In the genomic region with DNA sequence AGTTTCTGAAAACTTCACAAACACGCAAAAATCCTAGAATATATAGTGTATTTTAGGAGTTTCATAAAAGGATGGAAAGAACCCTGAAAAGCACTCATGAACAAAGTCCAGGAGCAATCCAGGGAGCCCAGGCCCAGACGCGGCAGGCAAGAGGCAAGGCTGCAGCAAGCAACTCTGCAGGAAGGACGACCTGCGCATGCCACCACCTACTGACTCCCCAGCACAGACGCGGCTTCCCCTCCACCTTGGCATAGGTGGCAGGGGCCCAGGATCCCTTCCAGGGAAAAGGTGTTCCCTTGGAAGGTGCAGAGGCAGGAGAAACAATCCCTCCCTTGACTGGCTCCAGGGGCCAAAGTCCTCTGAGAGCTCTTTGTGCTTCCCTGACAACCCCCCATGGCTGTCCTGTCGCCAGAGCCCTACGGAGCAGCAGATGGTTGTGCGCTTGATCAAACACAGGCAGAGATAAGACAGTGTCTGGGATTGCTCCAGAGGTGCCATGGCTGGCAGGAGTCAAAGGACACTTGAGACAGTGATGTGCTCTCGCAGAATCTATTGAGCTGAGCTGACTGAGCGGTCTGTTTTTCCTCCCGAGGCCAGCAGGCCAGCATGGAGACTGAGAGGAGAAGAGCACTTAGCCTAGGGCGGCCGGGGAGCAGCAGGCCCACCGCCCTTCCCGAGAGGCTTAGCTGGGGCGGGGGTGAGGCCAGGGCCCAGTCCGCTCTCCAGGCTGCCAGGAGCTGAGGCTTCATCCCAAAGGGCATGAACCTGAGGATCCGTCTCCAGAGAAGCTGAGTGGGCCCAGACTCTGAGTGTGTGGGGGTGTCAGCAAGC, we compare ENCODE assay signal across 14 cellular contexts. TPM values are rescaled to one million over a fixed set of nuclear protein-coding genes. Genes with fewer than 3 reads are reported as not detected.
DNase-seq lines count a peak whose midpoint lies in the region; ATAC-seq lines count a peak whose summit lies in the region.
"Had no signal": no experiment of that assay in that cellular context is flagged by ENCODE, and none has a peak within 500 bp of the region (broad histone marks: within the 10 kb centered on the region; RNA-seq: fewer than 3 reads in every experiment).

No MANE protein-coding gene starts in this region.

- intact Hi-C loops in left ventricle myocardium superior (cut with micrococcal nuclease) = no loop called here

- peak; percentile 90 for ATAC-seq in left ventricle myocardium superior
- ATAC-seq in GM21423 (IDR thresholded peaks at IDR 0.05; ENCODE audit: unreplicated experiment) = no peak
- no peak for ATAC-seq in HG03135 (IDR thresholded peaks at IDR 0.05; ENCODE audit: unreplicated experiment)
- ATAC-seq in GM21786 (IDR thresholded peaks at IDR 0.05; ENCODE audit: unreplicated experiment) = no peak
- ATAC-seq: upper lobe of right lung had no signal

- DNase-seq in NCI-H187 (lab: John Stamatoyannopoulos, UW) (peak; percentile 12 to 43), NCI-H187 treated with DMSO at 0.1 percent for 48 hours (lab: John Stamatoyannopoulos, UW) (no peak), NCI-H524 treated with DMSO at 0.1 percent for 48 hours (lab: John Stamatoyannopoulos, UW) (peak; percentile 20), left ventricle myocardium superior (no peak), retina (peak; percentile 48)
- DNase-seq: cerebellar nuclear complex, mesenchymal stem cell, upper lobe of right lung had no signal

RNA-seq across cellular contexts. Expression of a gene that starts 10.8 kb away (rescaled TPM):
- not detected for total RNA-seq in left ventricle myocardium superior
- total RNA-seq: A172, NCI-H460, upper lobe of right lung had no signal

RNA-seq across cellular contexts. Expression of a gene that starts 15.6 kb away (rescaled TPM):
- not detected for total RNA-seq in left ventricle myocardium superior
- total RNA-seq: A172, NCI-H460, prostate gland, upper lobe of right lung had no signal

Comparison
In these comparisons a context has a peak if more than half of its experiments do, and no peak if none do; other contexts are left out.
1. DNase-seq: peak in NCI-H187 (2 of 2), NCI-H524 treated with DMSO at 0.1 percent for 48 hours (single experiment) and retina (single experiment); none in NCI-H187 treated with DMSO at 0.1 percent for 48 hours (single experiment) and left ventricle myocardium superior (single experiment).